ENCODE assay signal across 12 cellular contexts in the genomic region with DNA sequence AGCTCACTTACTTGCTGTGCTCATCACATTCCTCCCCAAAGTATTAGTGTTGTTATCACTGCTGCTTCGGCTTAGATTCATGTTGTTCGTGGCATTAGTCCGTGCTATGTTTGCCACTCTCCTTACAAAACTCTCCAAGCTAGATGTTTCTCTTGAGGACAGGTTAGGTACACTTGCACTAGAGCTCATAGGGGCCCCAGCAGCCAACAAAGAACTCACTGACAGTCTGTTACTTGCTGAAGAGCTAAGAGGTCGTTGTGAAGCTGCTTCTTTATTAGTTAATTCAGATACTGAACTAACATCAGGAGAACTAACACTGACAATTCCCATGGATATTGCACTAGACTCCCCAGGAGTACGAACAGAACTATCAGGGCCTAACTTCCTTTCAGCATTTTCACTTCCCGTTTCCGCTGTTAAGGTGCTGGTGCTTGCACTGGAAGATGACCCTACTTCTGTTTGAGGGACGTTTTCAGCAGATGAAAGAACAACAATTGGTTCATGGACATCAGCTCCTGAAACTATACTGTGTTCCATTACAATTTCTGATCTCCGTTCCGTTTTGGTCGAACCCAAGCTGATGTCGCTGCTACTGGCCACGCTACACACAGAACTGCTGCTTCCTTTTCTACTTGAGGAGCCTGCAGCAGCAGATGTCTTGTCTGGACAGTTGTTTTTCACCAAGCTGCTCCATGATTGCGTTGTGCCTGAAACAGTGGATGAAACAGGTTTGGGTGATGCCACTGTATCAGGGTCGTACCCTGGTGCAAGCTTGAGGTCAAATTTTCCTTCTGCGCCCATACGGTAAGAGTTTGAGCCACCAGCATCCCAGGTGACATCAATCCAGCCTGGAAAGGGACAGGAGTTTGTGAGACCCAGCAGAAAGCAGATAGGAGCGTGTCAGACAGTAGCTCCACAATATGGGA.
DNase-seq lines count a peak whose midpoint lies in the region; ATAC-seq lines count a peak whose summit lies in the region.
"Had no signal": no experiment of that assay in that cellular context is flagged by ENCODE, and none has a peak within 500 bp of the region (broad histone marks: within the 10 kb centered on the region; RNA-seq: fewer than 3 reads in every experiment).

No MANE protein-coding gene starts in this region.

- CTCF ChIA-PET in activated CD8-positive, alpha-beta memory T cell treated with anti-CD3 and anti-CD28 coated beads, Interleukin-2, amount 10 ng/mL, durations not matched to agents 7 days and 5 days (lab: Charles Lee), result interaction anchor here (1.0 to 1.7 kb wide), 4 partner anchors 29 to 103 kb away, joined by 3 to 5 read pairs (median 4); a partner anchor contains a TSS
- CTCF ChIA-PET in activated CD8-positive, alpha-beta T cell treated with anti-CD3 and anti-CD28 coated beads, Interleukin-2, amount 10 ng/mL, durations not matched to agents 7 days and 5 days (lab: Charles Lee), result interaction anchor here (0.9 to 2.3 kb wide), 5 partner anchors 10 to 148 kb away, joined by 3 to 6 read pairs (median 4); a partner anchor contains a TSS

- H3K4me3 Mint-ChIP-seq in activated CD8-positive, alpha-beta memory T cell treated with anti-CD3 and anti-CD28 coated beads, Interleukin-2, amount 10 ng/mL, durations not matched to agents 7 days and 5 days, result no peak overlapping the region
- no peak overlapping the region for H3K4me3 Mint-ChIP-seq in activated CD8-positive, alpha-beta T cell treated with anti-CD3 and anti-CD28 coated beads, Interleukin-2, amount 10 ng/mL, durations not matched to agents 7 days and 5 days
- H3K4me3 Mint-ChIP-seq in activated T-cell treated with anti-CD3 and anti-CD28 coated beads, Interleukin-2, amount 50 U/mL, for 4 hours, result no peak overlapping the region

- peaks cover 41% of the 10 kb centered on the region for H3K36me3 Mint-ChIP-seq in activated CD8-positive, alpha-beta memory T cell treated with anti-CD3 and anti-CD28 coated beads, Interleukin-2, amount 10 ng/mL, durations not matched to agents 7 days and 5 days
- peaks cover 49% of the 10 kb centered on the region for H3K36me3 Mint-ChIP-seq in activated CD8-positive, alpha-beta T cell treated with anti-CD3 and anti-CD28 coated beads, Interleukin-2, amount 10 ng/mL, durations not matched to agents 7 days and 5 days (ENCODE audit: low read depth)
- H3K36me3 Mint-ChIP-seq in activated T-cell treated with anti-CD3 and anti-CD28 coated beads, Interleukin-2, amount 50 U/mL, for 4 hours (ENCODE audit: insufficient read depth), result peaks cover 41% of the 10 kb centered on the region

- H3K9me3 Mint-ChIP-seq in activated CD8-positive, alpha-beta memory T cell treated with anti-CD3 and anti-CD28 coated beads, Interleukin-2, amount 10 ng/mL, durations not matched to agents 7 days and 5 days (ENCODE audit: low read depth), result no peaks in the 10 kb centered on the region
- H3K9me3 Mint-ChIP-seq in activated CD8-positive, alpha-beta T cell treated with anti-CD3 and anti-CD28 coated beads, Interleukin-2, amount 10 ng/mL, durations not matched to agents 7 days and 5 days (ENCODE audit: insufficient read depth), result no peaks in the 10 kb centered on the region
- no peaks in the 10 kb centered on the region for H3K9me3 Mint-ChIP-seq in activated T-cell treated with anti-CD3 and anti-CD28 coated beads, Interleukin-2, amount 50 U/mL, for 4 hours

- peaks cover 31% of the 10 kb centered on the region for H3K4me1 Mint-ChIP-seq in activated CD8-positive, alpha-beta memory T cell treated with anti-CD3 and anti-CD28 coated beads, Interleukin-2, amount 10 ng/mL, durations not matched to agents 7 days and 5 days
- peaks cover 34% of the 10 kb centered on the region for H3K4me1 Mint-ChIP-seq in activated CD8-positive, alpha-beta T cell treated with anti-CD3 and anti-CD28 coated beads, Interleukin-2, amount 10 ng/mL, durations not matched to agents 7 days and 5 days (ENCODE audit: low read depth)
- H3K4me1 Mint-ChIP-seq in activated T-cell treated with anti-CD3 and anti-CD28 coated beads, Interleukin-2, amount 50 U/mL, for 4 hours (ENCODE audit: low read depth), result peaks cover 39% of the 10 kb centered on the region

- H3K27me3 Mint-ChIP-seq in activated CD8-positive, alpha-beta memory T cell treated with anti-CD3 and anti-CD28 coated beads, Interleukin-2, amount 10 ng/mL, durations not matched to agents 7 days and 5 days, result no peaks in the 10 kb centered on the region
- no peaks in the 10 kb centered on the region for H3K27me3 Mint-ChIP-seq in activated CD8-positive, alpha-beta T cell treated with anti-CD3 and anti-CD28 coated beads, Interleukin-2, amount 10 ng/mL, durations not matched to agents 7 days and 5 days (ENCODE audit: low read depth)
- no peaks in the 10 kb centered on the region for H3K27me3 Mint-ChIP-seq in activated T-cell treated with anti-CD3 and anti-CD28 coated beads, Interleukin-2, amount 50 U/mL, for 4 hours (ENCODE audit: low read depth)

- POLR2A ChIA-PET in activated CD8-positive, alpha-beta T cell treated with anti-CD3 and anti-CD28 coated beads, Interleukin-2, amount 10 ng/mL, durations not matched to agents 7 days and 5 days (lab: Charles Lee), result interaction anchor here (0.7 to 2.7 kb wide), 4 partner anchors 24 to 102 kb away, joined by 3 to 30 read pairs (median 4); a partner anchor contains a TSS

- DNase-seq in activated CD8-positive, alpha-beta memory T cell treated with anti-CD3 and anti-CD28 coated beads, Interleukin-2, amount 10 ng/mL, durations not matched to agents 7 days and 5 days, result no peak
- no peak for DNase-seq in activated CD8-positive, alpha-beta memory T cell treated with anti-CD3 and anti-CD28 coated beads for 24 hours
- no peak for DNase-seq in activated CD8-positive, alpha-beta T cell treated with anti-CD3 and anti-CD28 coated beads, Interleukin-2, amount 10 ng/mL, durations not matched to agents 7 days and 5 days
- peak; percentile 7 for DNase-seq in putamen (ENCODE audit: low spot score)
- DNase-seq in activated T-cell treated with anti-CD3 and anti-CD28 coated beads, Interleukin-2, amount 50 U/mL, for 4 hours, result no peak
- DNase-seq in stimulated activated CD4-positive, alpha-beta T cell treated with anti-CD3 and anti-CD28 coated beads, Interleukin-1b, Interleukin-23, amount 100 ng/mL, for 48 hours, result no peak
- DNase-seq: activated T-cell treated with anti-CD3 and anti-CD28 coated beads for 4 hours; caudate nucleus; NCI-H524; stimulated activated CD4-positive, alpha-beta T cell treated with anti-CD3 and anti-CD28 coated beads, Interleukin-4, amount 100 ng/mL, for 1 hour had no signal

- ATAC-seq in activated CD8-positive, alpha-beta memory T cell treated with anti-CD3 and anti-CD28 coated beads, Interleukin-2, amount 10 ng/mL, durations not matched to agents 7 days and 5 days, result no peak
- ATAC-seq in HG03378 (IDR thresholded peaks at IDR 0.05; ENCODE audit: unreplicated experiment) (peak; percentile 46), HG03520 (IDR thresholded peaks at IDR 0.05; ENCODE audit: unreplicated experiment) (no peak)
- ATAC-seq in activated CD8-positive, alpha-beta T cell treated with anti-CD3 and anti-CD28 coated beads, Interleukin-2, amount 10 ng/mL, durations not matched to agents 7 days and 5 days, result no peak
- no peak for ATAC-seq in activated T-cell treated with anti-CD3 and anti-CD28 coated beads, Interleukin-2, amount 50 U/mL, for 4 hours

- H3K27ac Mint-ChIP-seq in activated CD8-positive, alpha-beta memory T cell treated with anti-CD3 and anti-CD28 coated beads, Interleukin-2, amount 10 ng/mL, durations not matched to agents 7 days and 5 days, result peak overlapping the region; percentile 12
- peak overlapping the region; percentile 45 for H3K27ac Mint-ChIP-seq in activated CD8-positive, alpha-beta T cell treated with anti-CD3 and anti-CD28 coated beads, Interleukin-2, amount 10 ng/mL, durations not matched to agents 7 days and 5 days
